In the genomic region with DNA sequence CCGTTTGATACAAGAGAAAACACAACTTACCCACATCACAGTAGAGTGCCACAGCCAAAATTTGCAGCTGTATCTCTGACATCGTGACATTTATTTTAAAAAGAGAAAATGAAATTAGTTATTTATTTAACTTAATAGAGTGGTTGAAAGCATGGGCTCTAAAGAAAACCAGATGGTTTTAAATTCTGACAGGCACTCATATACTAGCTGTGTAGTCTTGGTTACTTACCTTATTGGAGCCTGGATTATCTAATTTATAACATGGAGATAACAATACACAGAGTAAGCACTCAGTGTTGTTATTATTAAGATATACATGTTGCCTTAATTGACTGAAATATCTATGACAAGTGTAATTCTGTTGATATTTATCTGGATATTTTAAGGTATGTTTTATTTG, we compare ENCODE assay signal across 9 cellular contexts.
"Had no signal": no experiment of that assay in that cellular context is flagged by ENCODE, and none has a peak within 500 bp of the region (broad histone marks: within the 10 kb centered on the region; RNA-seq: fewer than 3 reads in every experiment).

No MANE protein-coding gene starts in this region.

- H2AFZ ChIP-seq: GM23248, GM23338 had no signal

- H3K4me2 ChIP-seq: GM23338 had no signal

- H3K36me3 ChIP-seq: HAP-1 had no signal

- H3K9ac ChIP-seq: GM23248 had no signal

- H3K4me3 ChIP-seq: GM23248, GM23338, HAP-1 had no signal

- H3K9me3 ChIP-seq: HAP-1 had no signal

- ATAC-seq: GM23338, HCT116 had no signal

- H3K27ac ChIP-seq: GM23248 had no signal

- DNase-seq: GM23248, GOT3, H7, H9, HCEC 1CT, HFFc6 had no signal
